24 cellular contexts compared by ENCODE assay signal in the genomic region with DNA sequence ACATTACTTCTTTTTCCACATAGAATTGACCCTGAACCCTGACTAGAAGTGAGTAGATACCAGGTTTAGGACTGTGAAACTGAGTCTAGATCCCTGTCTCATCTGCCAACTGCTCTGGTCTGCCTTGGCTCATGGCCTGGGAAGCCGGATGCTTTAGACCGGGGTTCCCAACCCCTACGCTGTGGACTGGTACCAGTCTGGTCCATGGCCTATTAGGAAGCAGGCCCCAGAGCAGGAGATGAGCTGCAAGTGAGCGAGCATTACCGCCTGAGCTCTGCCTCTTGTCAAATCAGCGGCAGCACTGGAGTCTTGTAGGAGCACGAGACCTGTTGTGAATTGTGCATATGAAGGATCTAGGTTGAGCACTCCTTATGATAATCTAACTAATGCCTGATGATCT.
"Had no signal": no experiment of that assay in that cellular context is flagged by ENCODE, and none has a peak within 500 bp of the region (broad histone marks: within the 10 kb centered on the region; RNA-seq: fewer than 3 reads in every experiment).

No MANE protein-coding gene starts in this region.

- H3K4me3 Mint-ChIP-seq: stimulated activated effector memory CD8-positive, alpha-beta T cell treated with anti-CD3 and anti-CD28 coated beads, Interleukin-12 subunit alpha, Interleukin-12 subunit beta, amount 100 ng/mL, for 72 hours; stimulated activated memory B cell treated with anti-CD40 and anti-IgM and Interleukin-4, amounts not matched to agents 10 μg/mL and 1 μg/mL and 100 μg/mL, for 72 hours; stimulated activated naive B cell treated with anti-CD40 and anti-IgM and Interleukin-4, amounts not matched to agents 10 μg/mL and 1 μg/mL and 100 μg/mL, for 72 hours; stimulated activated naive CD8-positive, alpha-beta T cell treated with anti-CD3 and anti-CD28 coated beads, Interleukin-15, amount 100 ng/mL, for 72 hours; stimulated activated naive CD8-positive, alpha-beta T cell treated with anti-CD3 and anti-CD28 coated beads, Interleukin-15, Interleukin-2, amounts not matched to agents 100 ng/mL and 50 ng/mL, for 24 hours; type B pancreatic cell had no signal

- H3K27ac Mint-ChIP-seq: stimulated activated effector memory CD8-positive, alpha-beta T cell treated with anti-CD3 and anti-CD28 coated beads, Interleukin-12 subunit alpha, Interleukin-12 subunit beta, amount 100 ng/mL, for 72 hours; stimulated activated memory B cell treated with anti-CD40 and anti-IgM and Interleukin-4, amounts not matched to agents 10 μg/mL and 1 μg/mL and 100 μg/mL, for 72 hours; stimulated activated naive B cell treated with anti-CD40 and anti-IgM and Interleukin-4, amounts not matched to agents 10 μg/mL and 1 μg/mL and 100 μg/mL, for 72 hours; stimulated activated naive CD8-positive, alpha-beta T cell treated with anti-CD3 and anti-CD28 coated beads, Interleukin-15, amount 100 ng/mL, for 72 hours; stimulated activated naive CD8-positive, alpha-beta T cell treated with anti-CD3 and anti-CD28 coated beads, Interleukin-15, Interleukin-2, amounts not matched to agents 100 ng/mL and 50 ng/mL, for 24 hours; type B pancreatic cell had no signal

- H3K9me3 Mint-ChIP-seq: stimulated activated effector memory CD8-positive, alpha-beta T cell treated with anti-CD3 and anti-CD28 coated beads, Interleukin-12 subunit alpha, Interleukin-12 subunit beta, amount 100 ng/mL, for 72 hours; stimulated activated naive CD8-positive, alpha-beta T cell treated with anti-CD3 and anti-CD28 coated beads, Interleukin-15, amount 100 ng/mL, for 72 hours; stimulated activated naive CD8-positive, alpha-beta T cell treated with anti-CD3 and anti-CD28 coated beads, Interleukin-15, Interleukin-2, amounts not matched to agents 100 ng/mL and 50 ng/mL, for 24 hours; type B pancreatic cell had no signal

- H3K27me3 Mint-ChIP-seq: stimulated activated memory B cell treated with anti-CD40 and anti-IgM and Interleukin-4, amounts not matched to agents 10 μg/mL and 1 μg/mL and 100 μg/mL, for 72 hours; stimulated activated naive B cell treated with anti-CD40 and anti-IgM and Interleukin-4, amounts not matched to agents 10 μg/mL and 1 μg/mL and 100 μg/mL, for 72 hours; stimulated activated naive CD8-positive, alpha-beta T cell treated with anti-CD3 and anti-CD28 coated beads, Interleukin-15, amount 100 ng/mL, for 72 hours had no signal

- H3K36me3 Mint-ChIP-seq: stimulated activated effector memory CD8-positive, alpha-beta T cell treated with anti-CD3 and anti-CD28 coated beads, Interleukin-12 subunit alpha, Interleukin-12 subunit beta, amount 100 ng/mL, for 72 hours; stimulated activated memory B cell treated with anti-CD40 and anti-IgM and Interleukin-4, amounts not matched to agents 10 μg/mL and 1 μg/mL and 100 μg/mL, for 72 hours; stimulated activated naive B cell treated with anti-CD40 and anti-IgM and Interleukin-4, amounts not matched to agents 10 μg/mL and 1 μg/mL and 100 μg/mL, for 72 hours; type B pancreatic cell had no signal

- H3K4me1 Mint-ChIP-seq: stimulated activated effector memory CD8-positive, alpha-beta T cell treated with anti-CD3 and anti-CD28 coated beads, Interleukin-12 subunit alpha, Interleukin-12 subunit beta, amount 100 ng/mL, for 72 hours; stimulated activated memory B cell treated with anti-CD40 and anti-IgM and Interleukin-4, amounts not matched to agents 10 μg/mL and 1 μg/mL and 100 μg/mL, for 72 hours; stimulated activated naive B cell treated with anti-CD40 and anti-IgM and Interleukin-4, amounts not matched to agents 10 μg/mL and 1 μg/mL and 100 μg/mL, for 72 hours; stimulated activated naive CD8-positive, alpha-beta T cell treated with anti-CD3 and anti-CD28 coated beads, Interleukin-15, amount 100 ng/mL, for 72 hours had no signal

- ATAC-seq: stimulated activated effector memory CD8-positive, alpha-beta T cell treated with anti-CD3 and anti-CD28 coated beads, Interleukin-12 subunit alpha, Interleukin-12 subunit beta, amount 100 ng/mL, for 72 hours; stimulated activated memory B cell treated with anti-CD40 and anti-IgM and Interleukin-4, amounts not matched to agents 10 μg/mL and 1 μg/mL and 100 μg/mL, for 72 hours; stimulated activated naive B cell treated with anti-CD40 and anti-IgM and Interleukin-4, amounts not matched to agents 10 μg/mL and 1 μg/mL and 100 μg/mL, for 72 hours; stimulated activated naive CD8-positive, alpha-beta T cell treated with anti-CD3 and anti-CD28 coated beads, Interleukin-15, amount 100 ng/mL, for 72 hours; stimulated activated naive CD8-positive, alpha-beta T cell treated with anti-CD3 and anti-CD28 coated beads, Interleukin-15, Interleukin-2, amounts not matched to agents 100 U/mL and 50 U/mL, for 24 hours; upper lobe of right lung had no signal

- DNase-seq: stimulated activated CD4-positive, alpha-beta T cell treated with anti-CD3 and anti-CD28 coated beads, Interleukin-2, amount 100 ng/mL, for 48 hours; stimulated activated CD4-positive, alpha-beta T cell treated with anti-CD3 and anti-CD28 coated beads, Interleukin-4, amount 100 ng/mL, for 1 hour; stimulated activated CD4-positive, alpha-beta T cell treated with anti-CD3 and anti-CD28 coated beads, Interleukin-4, amount 100 ng/mL, for 24 hours; stimulated activated CD4-positive, alpha-beta T cell treated with anti-CD3 and anti-CD28 coated beads, Interleukin-4, amount 100 ng/mL, for 4 hours; stimulated activated CD8-positive, alpha-beta memory T cell treated with anti-CD3 and anti-CD28 coated beads, Interleukin-4, amount 100 ng/mL, for 48 hours; stimulated activated naive B cell treated with anti-CD40 and anti-IgM and Interleukin-4, amounts not matched to agents 10 μg/mL and 1 μg/mL and 100 μg/mL, for 72 hours; stimulated activated naive CD4-positive, alpha-beta T cell; stimulated activated naive CD4-positive, alpha-beta T cell treated with Interleukin-2 at 50 U/mL for 16 hours; stimulated activated naive CD8-positive, alpha-beta T cell treated with anti-CD3 and anti-CD28 coated beads, Interleukin-15, amount 100 ng/mL, for 72 hours; stimulated activated naive CD8-positive, alpha-beta T cell treated with anti-CD3 and anti-CD28 coated beads, Interleukin-15, Interleukin-2, amounts not matched to agents 100 U/mL and 50 U/mL, for 24 hours; stomach; substantia nigra; testis; thyroid gland; tibial artery; transverse colon; trophoblast cell; upper lobe of left lung; upper lobe of right lung; uterus had no signal
